2 cellular contexts compared by ENCODE assay signal in the genomic region with DNA sequence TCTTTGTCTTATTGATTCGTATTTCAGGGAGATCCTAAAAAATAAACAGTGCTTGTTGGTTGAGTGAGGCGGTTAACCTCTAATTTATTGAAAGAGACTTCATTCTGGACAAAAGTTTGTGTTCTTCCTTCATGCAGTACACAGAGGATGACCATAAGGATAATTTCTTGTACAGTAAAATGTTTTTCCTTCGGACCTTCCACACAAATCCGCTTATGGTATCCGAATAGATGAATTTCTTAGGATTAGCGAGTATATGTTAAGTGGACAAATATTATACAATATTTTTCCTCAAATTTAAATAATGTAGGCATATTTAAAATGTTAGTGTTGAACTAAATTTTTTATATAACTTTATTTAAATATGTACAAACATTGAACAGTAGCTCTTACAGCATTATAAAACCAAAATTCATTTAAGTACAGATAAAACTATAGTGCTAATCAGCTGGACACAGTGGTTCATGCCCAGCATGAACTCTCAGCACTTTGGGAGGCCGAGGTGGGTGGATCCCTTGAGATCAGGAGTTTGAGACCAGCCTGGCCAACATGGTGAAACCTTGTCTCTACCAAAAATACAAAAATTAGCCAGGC.
TF ChIP-seq lines count a peak whose summit lies in the region.

No MANE protein-coding gene starts in this region.

TF ChIP-seq in SK-N-SH, 30 proteins besides CTCF, POLR2A, EP300 and RAD21 (continued from another document):
- TF ChIP-seq, protein P1, sequence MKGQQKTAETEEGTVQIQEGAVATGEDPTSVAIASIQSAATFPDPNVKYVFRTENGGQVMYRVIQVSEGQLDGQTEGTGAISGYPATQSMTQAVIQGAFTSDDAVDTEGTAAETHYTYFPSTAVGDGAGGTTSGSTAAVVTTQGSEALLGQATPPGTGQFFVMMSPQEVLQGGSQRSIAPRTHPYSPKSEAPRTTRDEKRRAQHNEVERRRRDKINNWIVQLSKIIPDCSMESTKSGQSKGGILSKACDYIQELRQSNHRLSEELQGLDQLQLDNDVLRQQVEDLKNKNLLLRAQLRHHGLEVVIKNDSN (IDR thresholded peaks at IDR 0.05; ENCODE audit: borderline replicate concordance, low read depth), result no peak
- TF ChIP-seq RFX5 (IDR thresholded peaks at IDR 0.05; ENCODE audit: low read length) (no peak), TAF1 (IDR thresholded peaks at IDR 0.05; ENCODE audit: borderline replicate concordance, low read depth, low read length) (no peak), NRF1 (IDR thresholded peaks at IDR 0.05; ENCODE audit: low read depth, low read length) (no peak), TEAD4 (IDR thresholded peaks at IDR 0.05; ENCODE audit: borderline replicate concordance, insufficient read depth) (no peak), FOXM1 (IDR thresholded peaks at IDR 0.05; ENCODE audit: low read depth) (no peak), MEF2A (IDR thresholded peaks at IDR 0.05; ENCODE audit: borderline replicate concordance, low read depth) (no peak), FOSL2 (IDR thresholded peaks at IDR 0.05; ENCODE audit: borderline replicate concordance, low read depth) (no peak), YY1 (IDR thresholded peaks at IDR 0.05; ENCODE audit: low read depth) (no peak), GATA2 (CRISPR knock-in tag; IDR thresholded peaks at IDR 0.05) (no peak), POLR2AphosphoS5 (IDR thresholded peaks at IDR 0.05; ENCODE audit: low read depth, low read length) (no peak)
- TF ChIP-seq, protein P2, sequence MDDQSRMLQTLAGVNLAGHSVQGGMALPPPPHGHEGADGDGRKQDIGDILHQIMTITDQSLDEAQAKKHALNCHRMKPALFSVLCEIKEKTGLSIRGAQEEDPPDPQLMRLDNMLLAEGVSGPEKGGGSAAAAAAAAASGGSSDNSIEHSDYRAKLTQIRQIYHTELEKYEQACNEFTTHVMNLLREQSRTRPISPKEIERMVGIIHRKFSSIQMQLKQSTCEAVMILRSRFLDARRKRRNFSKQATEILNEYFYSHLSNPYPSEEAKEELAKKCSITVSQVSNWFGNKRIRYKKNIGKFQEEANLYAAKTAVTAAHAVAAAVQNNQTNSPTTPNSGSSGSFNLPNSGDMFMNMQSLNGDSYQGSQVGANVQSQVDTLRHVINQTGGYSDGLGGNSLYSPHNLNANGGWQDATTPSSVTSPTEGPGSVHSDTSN (IDR thresholded peaks at IDR 0.05), result no peak
TF ChIP-seq in SK-N-SH: peak in this region for 0.

TF ChIP-seq in SK-N-SH treated with all-trans-retinoic acid at 6 μM for 48 hours, 23 proteins besides CTCF, POLR2A, EP300 and RAD21 (continued from another document):
- TF ChIP-seq BACH2 (CRISPR knock-in tag; IDR thresholded peaks at IDR 0.05; ENCODE audit: borderline replicate concordance) (no peak), RARB (CRISPR knock-in tag; IDR thresholded peaks at IDR 0.05) (no peak), ZFP30 (CRISPR knock-in tag; IDR thresholded peaks at IDR 0.05) (no peak), ZFP3 (CRISPR knock-in tag; IDR thresholded peaks at IDR 0.05) (no peak), CSDC2 (CRISPR knock-in tag; IDR thresholded peaks at IDR 0.05) (no peak), ESRRG (CRISPR knock-in tag; IDR thresholded peaks at IDR 0.05) (no peak), ARNTL (CRISPR knock-in tag; IDR thresholded peaks at IDR 0.05; ENCODE audit: borderline replicate concordance, low read depth) (no peak), PPARA (CRISPR knock-in tag; IDR thresholded peaks at IDR 0.05; ENCODE audit: borderline replicate concordance) (no peak)
- TF ChIP-seq, protein P3, sequence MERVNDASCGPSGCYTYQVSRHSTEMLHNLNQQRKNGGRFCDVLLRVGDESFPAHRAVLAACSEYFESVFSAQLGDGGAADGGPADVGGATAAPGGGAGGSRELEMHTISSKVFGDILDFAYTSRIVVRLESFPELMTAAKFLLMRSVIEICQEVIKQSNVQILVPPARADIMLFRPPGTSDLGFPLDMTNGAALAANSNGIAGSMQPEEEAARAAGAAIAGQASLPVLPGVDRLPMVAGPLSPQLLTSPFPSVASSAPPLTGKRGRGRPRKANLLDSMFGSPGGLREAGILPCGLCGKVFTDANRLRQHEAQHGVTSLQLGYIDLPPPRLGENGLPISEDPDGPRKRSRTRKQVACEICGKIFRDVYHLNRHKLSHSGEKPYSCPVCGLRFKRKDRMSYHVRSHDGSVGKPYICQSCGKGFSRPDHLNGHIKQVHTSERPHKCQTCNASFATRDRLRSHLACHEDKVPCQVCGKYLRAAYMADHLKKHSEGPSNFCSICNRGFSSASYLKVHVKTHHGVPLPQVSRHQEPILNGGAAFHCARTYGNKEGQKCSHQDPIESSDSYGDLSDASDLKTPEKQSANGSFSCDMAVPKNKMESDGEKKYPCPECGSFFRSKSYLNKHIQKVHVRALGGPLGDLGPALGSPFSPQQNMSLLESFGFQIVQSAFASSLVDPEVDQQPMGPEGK (CRISPR knock-in tag; IDR thresholded peaks at IDR 0.05; ENCODE audit: borderline replicate concordance), result no peak
- TF ChIP-seq, protein P4, sequence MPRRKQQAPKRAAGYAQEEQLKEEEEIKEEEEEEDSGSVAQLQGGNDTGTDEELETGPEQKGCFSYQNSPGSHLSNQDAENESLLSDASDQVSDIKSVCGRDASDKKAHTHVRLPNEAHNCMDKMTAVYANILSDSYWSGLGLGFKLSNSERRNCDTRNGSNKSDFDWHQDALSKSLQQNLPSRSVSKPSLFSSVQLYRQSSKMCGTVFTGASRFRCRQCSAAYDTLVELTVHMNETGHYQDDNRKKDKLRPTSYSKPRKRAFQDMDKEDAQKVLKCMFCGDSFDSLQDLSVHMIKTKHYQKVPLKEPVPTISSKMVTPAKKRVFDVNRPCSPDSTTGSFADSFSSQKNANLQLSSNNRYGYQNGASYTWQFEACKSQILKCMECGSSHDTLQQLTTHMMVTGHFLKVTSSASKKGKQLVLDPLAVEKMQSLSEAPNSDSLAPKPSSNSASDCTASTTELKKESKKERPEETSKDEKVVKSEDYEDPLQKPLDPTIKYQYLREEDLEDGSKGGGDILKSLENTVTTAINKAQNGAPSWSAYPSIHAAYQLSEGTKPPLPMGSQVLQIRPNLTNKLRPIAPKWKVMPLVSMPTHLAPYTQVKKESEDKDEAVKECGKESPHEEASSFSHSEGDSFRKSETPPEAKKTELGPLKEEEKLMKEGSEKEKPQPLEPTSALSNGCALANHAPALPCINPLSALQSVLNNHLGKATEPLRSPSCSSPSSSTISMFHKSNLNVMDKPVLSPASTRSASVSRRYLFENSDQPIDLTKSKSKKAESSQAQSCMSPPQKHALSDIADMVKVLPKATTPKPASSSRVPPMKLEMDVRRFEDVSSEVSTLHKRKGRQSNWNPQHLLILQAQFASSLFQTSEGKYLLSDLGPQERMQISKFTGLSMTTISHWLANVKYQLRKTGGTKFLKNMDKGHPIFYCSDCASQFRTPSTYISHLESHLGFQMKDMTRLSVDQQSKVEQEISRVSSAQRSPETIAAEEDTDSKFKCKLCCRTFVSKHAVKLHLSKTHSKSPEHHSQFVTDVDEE (CRISPR knock-in tag; IDR thresholded peaks at IDR 0.05), result no peak
